In genomic region chr19:1672038-1672768, GRCh38 we compare ENCODE assay signal across 8 cellular contexts. TPM values are rescaled to one million over a fixed set of nuclear protein-coding genes. Genes with fewer than 3 reads are reported as not detected.
DNase-seq lines count a peak whose midpoint lies in the region; ATAC-seq, FAIRE-seq and TF ChIP-seq lines count a peak whose summit lies in the region.

No MANE protein-coding gene starts in this region.

- RAD21 ChIA-PET in GM12878 (lab: Charles Lee; ENCODE audit: unreplicated experiment): interaction anchor here (1.0 to 2.5 kb wide), 11 partner anchors 21 to 154 kb away, joined by 3 to 21 read pairs (median 6); partner anchors contain the start of gene UQCR11

- no peak overlapping the region for H3K27ac ChIP-seq in A673 (ENCODE audit: low read depth, low read length, poor library complexity, severe bottlenecking)
- no peak overlapping the region for H3K27ac ChIP-seq in GM12878 (ENCODE audit: control insufficient read depth, insufficient read depth)

- no peaks in the 10 kb centered on the region for H3K27me3 ChIP-seq in A673 (replicated peaks; ENCODE audit: insufficient read depth, low read depth, low read length, poor library complexity)
- H3K27me3 ChIP-seq in GM12878 (replicated peaks in 1 of 2; ENCODE audit: control insufficient read depth in 2 of 2, insufficient read depth in 2 of 2, low read length in 1 of 2): no peaks in the 10 kb centered on the region

- peaks cover 29% of the 10 kb centered on the region for H3K4me1 ChIP-seq in A673 (ENCODE audit: insufficient read depth, low read length, poor library complexity, severe bottlenecking)
- H3K4me1 ChIP-seq in GM12878 (ENCODE audit: control insufficient read depth, insufficient read depth, low read length): peaks cover 18% of the 10 kb centered on the region

- in situ Hi-C loops in GM12878 (cut with MboI): loop anchor here (5.0 kb wide), 1 partner anchor 95 kb away; no protein-coding TSS in a partner anchor

- TF ChIP-seq CTCF in A673 (conservative IDR thresholded peaks at IDR 0.05; ENCODE audit: low read depth, low read length): peak; percentile 86
- peak; percentile 68 to 76 (median 73) for TF ChIP-seq CTCF in GM12878 (IDR thresholded peaks at IDR 0.05 in 2 of 3, conservative IDR thresholded peaks at IDR 0.05 in 1 of 3; ENCODE audit: control insufficient read depth in 2 of 3, extremely low read depth in 1 of 3, insufficient read depth in 1 of 3, low read depth in 3 of 3, low read length in 3 of 3)

- FAIRE-seq in GM19239 (lab: Jason Lieb, UNC) (no peak), GM12878 (lab: Jason Lieb, UNC) (no peak), H54 (lab: Jason Lieb, UNC) (no peak)

- peak; percentile 80 for TF ChIP-seq RAD21 in GM12878 (IDR thresholded peaks at IDR 0.05; ENCODE audit: insufficient read depth, low read depth, low read length)

- TF ChIP-seq POLR2A in GM12878 (IDR thresholded peaks at IDR 0.05; ENCODE audit: low read depth, low read length): no peak
- no peak for TF ChIP-seq POLR2A in H54 (IDR thresholded peaks at IDR 0.05; ENCODE audit: low read depth, low read length)

- H3K4me2 ChIP-seq in GM12878 (ENCODE audit: control insufficient read depth, insufficient read depth): peak overlapping the region; percentile 92

- H2AFZ ChIP-seq in GM12878 (ENCODE audit: control insufficient read depth, low read depth, low read length): peak overlapping the region; percentile 87

- POLR2A ChIA-PET in A673 (lab: Charles Lee; ENCODE audit: low non-redundant PET): no interaction called here
- POLR2A ChIA-PET in GM12878 (lab: Charles Lee): interaction anchor here (1.0 to 1.4 kb wide), 2 partner anchors 67 to 125 kb away, joined by 3 to 8 read pairs; partner anchors contain the start of gene UQCR11

- CTCF ChIA-PET in A673 (lab: Charles Lee): interaction anchor here (0.5 to 1.4 kb wide), 7 partner anchors 21 to 181 kb away, joined by 3 to 8 read pairs (median 4); partner anchors contain the start of genes REEP6 and UQCR11
- CTCF ChIA-PET in GM12878 (lab: Yijun Ruan, JAX): interaction anchor here (0.7 to 6.2 kb wide), 27 partner anchors 11 to 142 kb away, joined by 3 to 55 read pairs (median 4); partner anchors contain the start of genes MBD3, TCF3 and UQCR11

- peak; percentile 68 for ATAC-seq in GM12878

- SMC1A ChIA-PET in GM12878 (lab: Charles Lee; ENCODE audit: uncharacterized antibody, unreplicated experiment): interaction anchor here (0.8 to 5.2 kb wide), 8 partner anchors 22 to 124 kb away, joined by 3 to 30 read pairs (median 4); partner anchors contain the start of gene MBD3

- 9% methylated on average over 40 of the region's 57 CpGs for WGBS in GM12878 (ENCODE audit: insufficient coverage, insufficient replicate concordance, low lambda C conversion rate, missing lambda C conversion rate)

- no peaks in the 10 kb centered on the region for H3K79me2 ChIP-seq in GM12878 (ENCODE audit: control insufficient read depth, insufficient read depth, low read length)

- H3K4me3 ChIP-seq in A673 (ENCODE audit: low read depth, low read length, poor library complexity, severe bottlenecking): peak overlapping the region; percentile 43
- H3K4me3 ChIP-seq in GM12878: peak overlapping the region; percentile 55; the same call in 1 of the 2 replicates
- peak overlapping the region; percentile 36 for H3K4me3 ChIP-seq in iPS-18c (ENCODE audit: insufficient read depth, low read depth, low read length)

- DNase-seq in A673 (ENCODE audit: low spot score) (peak; percentile 70), GM19239 (ENCODE audit: insufficient read length, low spot score) (peak; percentile 58), T-helper 1 cell (peak in 4 of 5 donors; percentile 31 to 48 (median 44)), GM12878 (ENCODE audit: low read depth, low spot score) (no peak), mucosa of gallbladder (ENCODE audit: low spot score) (no peak), H54 (ENCODE audit: insufficient read length, low spot score) (no peak)
- DNase-seq in stimulated activated CD4-positive, alpha-beta T cell treated with anti-CD3 and anti-CD28 coated beads, TNF-alpha, amount 100 ng/mL, for 4 hours (ENCODE audit: low read depth in 3 of 3): peak in 2 of 3 experiments; percentile 46 to 61

- H3K9me3 ChIP-seq in A673 (ENCODE audit: low read depth, low read length, poor library complexity, severe bottlenecking) (no peaks in the 10 kb centered on the region), GM12878 (replicated peaks; ENCODE audit: control insufficient read depth, insufficient read depth, low read length) (no peaks in the 10 kb centered on the region), iPS-18c (ENCODE audit: control insufficient read depth, insufficient read depth, low read length) (no peaks in the 10 kb centered on the region)

- BruUV-seq in A673 (replicated peaks; lab: Mats Ljungman, UMichigan) (no TSS peak), GM12878 (replicated peaks; lab: Mats Ljungman, UMichigan) (no TSS peak)

- intact Hi-C loops in A673 (cut with micrococcal nuclease; ENCODE audit: unreplicated experiment): loop anchor here (2.0 to 5.0 kb wide), 3 partner anchors 95 to 175 kb away; partner anchors contain the start of gene REXO1
- intact Hi-C loops in GM12878 (cut with micrococcal nuclease; ENCODE audit: unreplicated experiment): loop anchor here (2.0 to 5.0 kb wide), 3 partner anchors 65 to 125 kb away; partner anchors contain the start of gene UQCR11

- peak overlapping the region; percentile 44; the same call in 1 of the 2 replicates for H3K9ac ChIP-seq in GM12878 (ENCODE audit: control insufficient read depth, insufficient read depth, low read length)

- H3K36me3 ChIP-seq in A673 (ENCODE audit: insufficient read depth, low read length, poor library complexity, severe bottlenecking): no peaks in the 10 kb centered on the region
- no peaks in the 10 kb centered on the region for H3K36me3 ChIP-seq in GM12878 (ENCODE audit: control insufficient read depth in 2 of 2, insufficient read depth in 2 of 2, low read length in 1 of 2)

- H4K20me1 ChIP-seq in GM12878 (ENCODE audit: control insufficient read depth, insufficient read depth): no peaks in the 10 kb centered on the region

- no peak for TF ChIP-seq EP300 in GM12878 (IDR thresholded peaks at IDR 0.05; ENCODE audit: borderline replicate concordance in 1 of 2, control insufficient read depth in 1 of 2, low read depth in 2 of 2, low read length in 2 of 2)

TF ChIP-seq in GM12878, 131 proteins besides CTCF, POLR2A, EP300 and RAD21 (continues in another document):
- no peak for TF ChIP-seq TCF3 (IDR thresholded peaks at IDR 0.05; ENCODE audit: borderline replicate concordance, insufficient read depth, low read depth, low read length)
- no peak for TF ChIP-seq JUNB (IDR thresholded peaks at IDR 0.05)
- TF ChIP-seq TCF7 (IDR thresholded peaks at IDR 0.05; ENCODE audit: borderline replicate concordance): no peak
- TF ChIP-seq USF2 (IDR thresholded peaks at IDR 0.05; ENCODE audit: borderline replicate concordance, low read depth, low read length): peak; percentile 7
- no peak for TF ChIP-seq SIX5 (IDR thresholded peaks at IDR 0.05; ENCODE audit: low read depth, low read length, severe bottlenecking)
- no peak for TF ChIP-seq MTA2 (IDR thresholded peaks at IDR 0.05; ENCODE audit: low read depth)

RNA-seq across cellular contexts. Expression of gene TCF3, which starts 19.8 kb away (rescaled TPM):
- total RNA-seq in A673 (2021): 333 and 361 TPM in 2 replicates
- total RNA-seq in GM12878 (2013; cell fraction: nucleolus; rRNA removed): 89.3 and 101 TPM in 2 replicates
- 147 and 165 TPM in 2 replicates for total RNA-seq in GM12878 (2014; rRNA removed)
- total RNA-seq in GM12878 (2014; rRNA removed; fragmentation: Illumina TruSeq; extraction: Trizol): 65.3 and 81.4 TPM in 2 replicates
- 262 and 282 TPM in 2 replicates for total RNA-seq in GM12878 (2021)
- polyA plus RNA-seq in GM12878 (2011; ENCODE audit: low read depth): 129 TPM
- 52.4 and 65.0 TPM in 2 replicates for polyA plus RNA-seq in GM12878 (2011; rRNA removed)
- polyA plus RNA-seq in GM12878 (2011; cell fraction: cytosol; rRNA removed): 82.5 and 151 TPM in 2 replicates
- 292 and 390 TPM in 2 replicates for polyA plus RNA-seq in GM12878 (2011; cell fraction: nucleus; rRNA removed)
- 223 and 266 TPM in 2 replicates for polyA plus RNA-seq in GM12878 (2012)
- polyA plus RNA-seq in GM12878 (2014; fragmentation: Illumina TruSeq; extraction: Trizol): 32.7 and 76.5 TPM in 2 replicates
- polyA plus RNA-seq in GM12878 (2014; fragmentation: Nextera tagmentation; extraction: Ambion mirVana): 10 to 100 TPM in 1 of 2 experiments, 1 to 10 TPM in 1; 6.7 to 24.0 TPM
- polyA plus RNA-seq in GM12878 (2014; rRNA removed): 191 and 239 TPM in 2 replicates
- polyA plus RNA-seq in GM12878 (2016; fragmentation: Nextera tagmentation; extraction: Ambion mirVana): 10 to 100 TPM; 50.6 to 58.3 TPM
- 24.4 and 53.7 TPM in 2 replicates for polyA minus RNA-seq in GM12878 (2011; rRNA and poly(A)+ RNA removed)
- polyA minus RNA-seq in GM12878 (2011; cell fraction: cytosol; rRNA and poly(A)+ RNA removed): 50.1 and 67.3 TPM in 2 replicates
- 29.3 and 52.0 TPM in 2 replicates for polyA minus RNA-seq in GM12878 (2011; cell fraction: nucleus; rRNA and poly(A)+ RNA removed)
- total RNA-seq in mucosa of gallbladder: 83.0 TPM

Comparison
In these comparisons a context has a peak if more than half of its experiments do, and no peak if none do; other contexts are left out.
1. DNase-seq: peak in A673 (single experiment), GM19239 (single experiment), T-helper 1 cell (4 of 5) and stimulated activated CD4-positive, alpha-beta T cell treated with anti-CD3 and anti-CD28 coated beads, TNF-alpha, amount 100 ng/mL, for 4 hours (2 of 3); none in GM12878 (single experiment), mucosa of gallbladder (single experiment) and H54 (single experiment).
2. Peak in every context shown above with its lines, with median percentiles within 50 percentile points of each other: H3K4me3 ChIP-seq.